11 cellular contexts compared by ENCODE assay signal in the genomic region with DNA sequence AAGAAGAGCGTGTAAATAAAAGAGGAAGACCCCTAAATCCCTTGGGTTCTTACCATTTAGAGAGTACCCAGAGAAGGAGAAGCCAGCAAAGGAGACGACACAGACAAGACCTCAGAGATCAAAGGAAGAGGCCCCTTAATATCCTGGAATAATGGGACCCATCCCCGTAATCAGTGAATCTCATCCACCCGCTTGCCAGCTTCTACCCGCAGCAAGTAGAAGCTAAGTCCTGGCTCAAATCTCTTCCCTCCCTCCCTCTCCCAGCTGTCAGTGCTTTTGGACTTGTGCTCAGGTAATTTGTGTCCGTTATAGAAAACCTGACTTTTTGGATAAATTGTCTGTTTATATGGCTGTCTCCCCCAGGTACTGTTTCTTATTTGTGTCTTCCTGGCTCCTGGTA. TPM values are rescaled to one million over a fixed set of nuclear protein-coding genes. Genes with fewer than 3 reads are reported as not detected.
A peak's percentile ranks its signal among the peaks of the same experiment; 100 is the strongest.
DNase-seq lines count a peak whose midpoint lies in the region; ATAC-seq, FAIRE-seq and TF ChIP-seq lines count a peak whose summit lies in the region.
"Had no signal": no experiment of that assay in that cellular context is flagged by ENCODE, and none has a peak within 500 bp of the region (broad histone marks: within the 10 kb centered on the region; RNA-seq: fewer than 3 reads in every experiment).

No MANE protein-coding gene starts in this region.

- H4K20me1 ChIP-seq in MM.1S (ENCODE audit: insufficient read depth, low read length) = no peaks in the 10 kb centered on the region
- H4K20me1 ChIP-seq in H1 (replicated peaks in 1 of 2; ENCODE audit: control insufficient read depth in 1 of 2, insufficient read depth in 2 of 2, low read length in 2 of 2) = no peaks in the 10 kb centered on the region

- H3K27ac ChIP-seq in CD8-positive, alpha-beta memory T cell (ENCODE audit: low read depth, low read length) = no peak overlapping the region
- no peak overlapping the region for H3K27ac ChIP-seq in MM.1S (ENCODE audit: low read length)
- H3K27ac ChIP-seq in H1 (ENCODE audit: low read depth, low read length) = no peak overlapping the region

- H2AFZ ChIP-seq in MM.1S (ENCODE audit: low read length) = no peak overlapping the region
- H2AFZ ChIP-seq in H1 (ENCODE audit: low read length) = no peak overlapping the region

- H3K4me1 ChIP-seq in CD8-positive, alpha-beta memory T cell (ENCODE audit: insufficient read depth, low read length) = peaks cover 42% of the 10 kb centered on the region
- H3K4me1 ChIP-seq in MM.1S (ENCODE audit: low read length) (peaks cover 34% of the 10 kb centered on the region), H1 (replicated peaks in 1 of 4; ENCODE audit: control insufficient read depth in 3 of 4, insufficient read depth in 4 of 4, low read length in 3 of 4) (peaks cover 0 to 9% (median 3%) of the 10 kb centered on the region in 4 experiments; a peak in 3 of 7 replicates)

- H3K79me2 ChIP-seq in MM.1S (ENCODE audit: low read length) = peaks cover 58% of the 10 kb centered on the region
- H3K79me2 ChIP-seq in H1 (ENCODE audit: control insufficient read depth in 1 of 2, insufficient read depth in 2 of 2, low read length in 2 of 2) = peaks cover 6 to 43% of the 10 kb centered on the region in 2 experiments; a peak in 2 of 4 replicates

- TF ChIP-seq CTCF in MM.1S (IDR thresholded peaks at IDR 0.05; ENCODE audit: low read length) (no peak), H1 (IDR thresholded peaks at IDR 0.05; ENCODE audit: control extremely low read depth in 1 of 3, insufficient read depth in 1 of 3, low read depth in 1 of 3, low read length in 3 of 3) (no peak), progenitor cell of endocrine pancreas (IDR thresholded peaks at IDR 0.05; ENCODE audit: unreplicated experiment) (no peak)

- no peak overlapping the region for H4K91ac ChIP-seq in H1 (replicated peaks; ENCODE audit: insufficient read length, low read length)

- H3K36me3 Mint-ChIP-seq in CD8-positive, alpha-beta memory T cell = peaks cover 0 to 8% (median 5%) of the 10 kb centered on the region in 3 donors
- no peaks in the 10 kb centered on the region for H3K36me3 Mint-ChIP-seq in progenitor cell of endocrine pancreas (ENCODE audit: insufficient read depth)

- H3K9me3 Mint-ChIP-seq in CD8-positive, alpha-beta memory T cell = peaks cover 0 to 1% (median 0%) of the 10 kb centered on the region in 5 donors
- H3K9me3 Mint-ChIP-seq in progenitor cell of endocrine pancreas (ENCODE audit: low read depth) = no peaks in the 10 kb centered on the region

- no peak for ATAC-seq in HG03442 (IDR thresholded peaks at IDR 0.05; ENCODE audit: unreplicated experiment)
- no peak for ATAC-seq in GM21515 (IDR thresholded peaks at IDR 0.05; ENCODE audit: unreplicated experiment)

- H3K79me1 ChIP-seq in H1 (ENCODE audit: low read depth, low read length) = peaks cover 2% of the 10 kb centered on the region

- H3K9me2 ChIP-seq in MM.1S (replicated peaks; ENCODE audit: insufficient read depth, low read length) = no peaks in the 10 kb centered on the region

- POLR2A ChIA-PET in CD8-positive, alpha-beta memory T cell (lab: Charles Lee) = interaction anchor here (0.6 to 1.2 kb wide), 2 partner anchors 19 to 27 kb away, joined by 3 to 4 read pairs; no protein-coding TSS in a partner anchor
- POLR2A ChIA-PET in H1 (lab: Charles Lee; ENCODE audit: partially characterized antibody) = interaction anchor here (0.8 to 2.4 kb wide), 3 partner anchors 19 to 96 kb away, joined by 3 to 6 read pairs (median 3); partner anchors contain the start of genes ERI2 and REXO5

- no peak overlapping the region for H3K18ac ChIP-seq in H1 (ENCODE audit: extremely low read depth, low read length)

- H2BK5ac ChIP-seq in H1 (ENCODE audit: low read depth, low read length) = no peak overlapping the region

- H3K4me2 ChIP-seq in MM.1S (ENCODE audit: low read depth, low read length) (peak overlapping the region; percentile 73; the same call in 1 of the 2 replicates), H1 (ENCODE audit: insufficient read depth in 1 of 2, low read depth in 2 of 2, low read length in 2 of 2) (peak overlapping the region; percentile 89 to 97; a peak in 2 of 4 replicates)

- no peak for DNase-seq in CD8-positive, alpha-beta memory T cell
- DNase-seq in MM.1S (no peak), H1 (ENCODE audit: low read depth in 1 of 2, low spot score in 2 of 2) (no peak), progenitor cell of endocrine pancreas (ENCODE audit: low spot score, unreplicated experiment) (no peak), glomerular visceral epithelial cell (ENCODE audit: extremely low spot score) (no peak), NAMALWA (ENCODE audit: low spot score) (no peak)
- DNase-seq: activated gamma-delta T cell, NCI-H1694 treated with DMSO at 0.1 percent for 48 hours, SIG-M5 had no signal

- no peak overlapping the region for H3K9ac ChIP-seq in MM.1S (ENCODE audit: low read length)
- no peak overlapping the region; a peak in 1 of 7 replicates for H3K9ac ChIP-seq in H1 (replicated peaks in 1 of 4; ENCODE audit: extremely low read depth in 1 of 4, low read depth in 3 of 4, low read length in 3 of 4)

- no peak overlapping the region for H4K5ac ChIP-seq in H1 (ENCODE audit: insufficient read length, low read depth, low read length)

- H3K4me3 ChIP-seq in CD8-positive, alpha-beta memory T cell (ENCODE audit: low read length) = no peak overlapping the region
- no peak overlapping the region for H3K4me3 ChIP-seq in MM.1S (ENCODE audit: low read length)
- peak overlapping the region in 1 of 4 experiments; percentile 91; a peak in 2 of 8 replicates for H3K4me3 ChIP-seq in H1 (ENCODE audit: extremely low read depth in 1 of 4, insufficient read depth in 2 of 4, low read depth in 3 of 4, low read length in 4 of 4)

- H3F3A ChIP-seq in MM.1S (ENCODE audit: insufficient read depth, low read length) = peaks cover 14% of the 10 kb centered on the region

- no peak overlapping the region for H2BK20ac ChIP-seq in H1 (ENCODE audit: low read length)

- H3K27me3 ChIP-seq in CD8-positive, alpha-beta memory T cell (ENCODE audit: insufficient read depth, low read length, poor library complexity, severe bottlenecking) = no peaks in the 10 kb centered on the region
- H3K27me3 ChIP-seq in MM.1S (replicated peaks; ENCODE audit: insufficient read depth, low read length) (no peaks in the 10 kb centered on the region), H1 (replicated peaks in 1 of 4; ENCODE audit: control insufficient read depth in 3 of 4, extremely low read depth in 1 of 4, insufficient read depth in 3 of 4, low read length in 3 of 4) (no peaks in the 10 kb centered on the region)

- H3K14ac ChIP-seq in H1 (ENCODE audit: insufficient read length) = no peak overlapping the region

- no peak overlapping the region for H2BK120ac ChIP-seq in H1 (replicated peaks; ENCODE audit: low read depth, low read length)

- H3K36me3 ChIP-seq in CD8-positive, alpha-beta memory T cell (ENCODE audit: insufficient read depth, low read length) = no peaks in the 10 kb centered on the region
- no peaks in the 10 kb centered on the region for H3K36me3 ChIP-seq in MM.1S (replicated peaks; ENCODE audit: insufficient read depth, low read length)
- H3K36me3 ChIP-seq in H1 (ENCODE audit: control insufficient read depth in 2 of 4, insufficient read depth in 4 of 4, low read length in 3 of 4) = peaks cover 0 to 5% (median 0%) of the 10 kb centered on the region in 4 experiments; a peak in 1 of 8 replicates

- H2BK15ac ChIP-seq in H1 (ENCODE audit: low read length) = no peak overlapping the region

- 90% methylated on average over 6 of the region's 6 CpGs; no CpG with 5 or more reads in 1 of the 2 experiments for WGBS in H1 (ENCODE audit: extremely low coverage in 1 of 2, insufficient coverage in 1 of 2, insufficient read length in 1 of 2, insufficient replicate concordance in 2 of 2, low coverage in 1 of 2, low lambda C conversion rate in 2 of 2, missing lambda C conversion rate in 1 of 2), 2 experiments

- TF ChIP-seq POLR2A in H1 (IDR thresholded peaks at IDR 0.05; ENCODE audit: control extremely low read depth in 1 of 2, low read depth in 2 of 2, low read length in 2 of 2) = peak in 1 of 2 experiments; percentile 17; a peak in 1 of 3 replicates

- no peak for TF ChIP-seq RAD21 in H1 (IDR thresholded peaks at IDR 0.05 in 1 of 2, conservative IDR thresholded peaks at IDR 0.05 in 1 of 2; ENCODE audit: low read depth in 2 of 2, low read length in 2 of 2)

- H2BK12ac ChIP-seq in H1 (ENCODE audit: low read depth, low read length) = no peak overlapping the region

- H4K8ac ChIP-seq in H1 (ENCODE audit: extremely low read depth, insufficient read depth, low read length) = no peak overlapping the region

- no peaks in the 10 kb centered on the region for H3K9me3 ChIP-seq in CD8-positive, alpha-beta memory T cell (ENCODE audit: low read length)
- H3K9me3 ChIP-seq in MM.1S (replicated peaks; ENCODE audit: insufficient read depth, low read length) (no peaks in the 10 kb centered on the region), H1 (ENCODE audit: insufficient read depth in 2 of 2, low read depth in 1 of 2, low read length in 1 of 2) (no peaks in the 10 kb centered on the region)

- H3K23ac ChIP-seq in H1 (ENCODE audit: insufficient read length) = no peak overlapping the region

- no peak for TF ChIP-seq EP300 in H1 (IDR thresholded peaks at IDR 0.05; ENCODE audit: borderline replicate concordance in 1 of 2, low read depth in 2 of 2, low read length in 2 of 2)

- H3K27me3 Mint-ChIP-seq in CD8-positive, alpha-beta memory T cell = peaks cover 0 to 4% of the 10 kb centered on the region in 2 donors
- H3K27me3 Mint-ChIP-seq in progenitor cell of endocrine pancreas = no peaks in the 10 kb centered on the region

- H3K4ac ChIP-seq in H1 (replicated peaks; ENCODE audit: insufficient read length, low read depth, low read length) = no peak overlapping the region

- CTCF ChIA-PET in CD8-positive, alpha-beta memory T cell (lab: Charles Lee) = interaction anchor here (1.1 kb wide), 1 partner anchor 28 kb away, joined by 3 read pairs; no protein-coding TSS in a partner anchor
- CTCF ChIA-PET in H1 (lab: Charles Lee; ENCODE audit: partially characterized antibody) = interaction anchor here (0.8 to 1.2 kb wide), 3 partner anchors 12 to 99 kb away, joined by 3 to 4 read pairs (median 3); no protein-coding TSS in a partner anchor

- peak overlapping the region; percentile 85 to 100 (median 97) for H3K27ac Mint-ChIP-seq in CD8-positive, alpha-beta memory T cell
- peak overlapping the region; percentile 97 for H3K27ac Mint-ChIP-seq in progenitor cell of endocrine pancreas

- no peak overlapping the region for H3K56ac ChIP-seq in H1 (replicated peaks; ENCODE audit: insufficient read length, low read depth, low read length)

- no peak for FAIRE-seq in H1 (lab: Jason Lieb, UNC)

- peak overlapping the region in 6 of 7 donors; percentile 18 to 97 (median 93) for H3K4me3 Mint-ChIP-seq in CD8-positive, alpha-beta memory T cell
- peak overlapping the region; percentile 89 for H3K4me3 Mint-ChIP-seq in progenitor cell of endocrine pancreas (ENCODE audit: low read depth)

- H2AK5ac ChIP-seq in H1 (ENCODE audit: low read depth, low read length) = no peak overlapping the region; the same call in 1 of the 2 replicates

- peaks cover 62 to 84% (median 81%) of the 10 kb centered on the region in 3 donors for H3K4me1 Mint-ChIP-seq in CD8-positive, alpha-beta memory T cell
- H3K4me1 Mint-ChIP-seq in progenitor cell of endocrine pancreas (ENCODE audit: low read depth) = peaks cover 65% of the 10 kb centered on the region

- H3K23me2 ChIP-seq in H1 (ENCODE audit: low read depth, low read length) = peaks cover 6% of the 10 kb centered on the region; the same call in 1 of the 2 replicates

RNA-seq across cellular contexts. Expression of gene LYRM1, which starts 1.9 kb away (rescaled TPM):
- 10 to 100 TPM; 33.9 to 35.1 TPM for total RNA-seq in CD8-positive, alpha-beta memory T cell
- 39.9 TPM for polyA plus RNA-seq in CD8-positive, alpha-beta memory T cell
- 13.4 and 14.2 TPM in 2 replicates for total RNA-seq in H1 (2021; fragmentation: NEBNext Ultra II Directional; extraction: Animal tissue kit (Norgen Biotek cat#: 25700))
- polyA plus RNA-seq in H1 (2011; rRNA removed) = 8.1 and 11.6 TPM in 2 replicates
- polyA plus RNA-seq in H1 (2011; cell fraction: cytosol; rRNA removed) = 19.4 TPM
- polyA plus RNA-seq in H1 (2011; cell fraction: nucleus; rRNA removed) = 8.4 TPM
- polyA plus RNA-seq in H1 (2012, experiment 1 of 2) = 15.8 to 19.1 TPM (median 17.7 TPM) in 4 replicates
- polyA plus RNA-seq in H1 (2012, experiment 2 of 2) = 2.6 TPM
- 15.8 TPM for polyA plus RNA-seq in H1 (2013, experiment 1 of 2)
- 13.6 TPM for polyA plus RNA-seq in H1 (2013, experiment 2 of 2)
- 6.2 and 8.0 TPM in 2 replicates for polyA minus RNA-seq in H1 (2011; rRNA and poly(A)+ RNA removed)
- polyA minus RNA-seq in H1 (2011; cell fraction: cytosol; rRNA and poly(A)+ RNA removed) = 10.1 TPM
- polyA minus RNA-seq in H1 (2011; cell fraction: nucleus; rRNA and poly(A)+ RNA removed) = 7.5 TPM
- 32.5 and 34.2 TPM in 2 replicates for total RNA-seq in progenitor cell of endocrine pancreas

RNA-seq across cellular contexts. Expression of gene DCUN1D3, which starts 2.3 kb away (rescaled TPM):
- 10 to 100 TPM; 12.7 to 13.2 TPM for total RNA-seq in CD8-positive, alpha-beta memory T cell
- polyA plus RNA-seq in CD8-positive, alpha-beta memory T cell = 1.4 TPM
- total RNA-seq in H1 (2021; fragmentation: NEBNext Ultra II Directional; extraction: Animal tissue kit (Norgen Biotek cat#: 25700)) = 18.2 and 18.5 TPM in 2 replicates
- polyA plus RNA-seq in H1 (2011; rRNA removed) = 2.0 and 3.5 TPM in 2 replicates
- polyA plus RNA-seq in H1 (2011; cell fraction: cytosol; rRNA removed) = 3.7 TPM
- 2.7 TPM for polyA plus RNA-seq in H1 (2011; cell fraction: nucleus; rRNA removed)
- polyA plus RNA-seq in H1 (2012, experiment 1 of 2) = 5.4 to 7.4 TPM (median 5.9 TPM) in 4 replicates
- 2.1 TPM for polyA plus RNA-seq in H1 (2012, experiment 2 of 2)
- 5.6 TPM for polyA plus RNA-seq in H1 (2013, experiment 1 of 2)
- polyA plus RNA-seq in H1 (2013, experiment 2 of 2) = 5.7 TPM
- 12.7 and 12.9 TPM in 2 replicates for polyA minus RNA-seq in H1 (2011; rRNA and poly(A)+ RNA removed)
- 5.9 TPM for polyA minus RNA-seq in H1 (2011; cell fraction: cytosol; rRNA and poly(A)+ RNA removed)
- 6.8 TPM for polyA minus RNA-seq in H1 (2011; cell fraction: nucleus; rRNA and poly(A)+ RNA removed)
- total RNA-seq in progenitor cell of endocrine pancreas = 23.2 and 24.2 TPM in 2 replicates
